In the genomic region with DNA sequence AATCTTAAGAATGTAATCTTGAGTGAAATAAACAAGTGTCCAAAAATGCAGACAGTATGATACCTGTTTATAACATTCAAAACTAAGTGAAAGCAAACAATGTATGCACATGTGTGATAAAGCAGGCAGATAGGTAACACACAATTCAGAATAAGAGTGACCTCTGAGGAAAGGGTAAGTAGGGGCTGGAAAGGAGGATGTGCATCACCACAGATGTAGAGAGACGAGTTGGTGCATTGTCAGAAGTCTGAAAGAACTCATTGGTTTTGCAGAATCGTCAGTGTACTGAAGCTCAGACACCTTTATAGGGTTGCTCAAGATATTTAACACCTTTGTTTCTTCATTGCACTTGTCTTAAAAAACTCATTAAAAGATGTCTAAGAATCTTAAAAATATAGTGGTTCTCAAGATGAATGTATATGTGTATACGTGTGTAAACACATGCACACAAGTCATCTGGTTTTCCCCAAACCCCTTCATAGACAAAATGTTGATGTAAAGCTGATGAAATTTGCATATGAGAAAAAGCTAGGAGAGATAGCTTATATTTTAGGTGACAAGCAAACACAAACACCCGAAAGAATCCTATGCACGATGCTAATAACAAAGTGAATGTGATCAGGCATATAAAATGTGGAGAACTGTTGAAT, we compare ENCODE assay signal across 20 cellular contexts.
DNase-seq lines count a peak whose midpoint lies in the region; ATAC-seq, FAIRE-seq and TF ChIP-seq lines count a peak whose summit lies in the region.
"Had no signal": no experiment of that assay in that cellular context is flagged by ENCODE, and none has a peak within 500 bp of the region (broad histone marks: within the 10 kb centered on the region; RNA-seq: fewer than 3 reads in every experiment).

No MANE protein-coding gene starts in this region.

- ATAC-seq in GM18873 (IDR thresholded peaks at IDR 0.05; ENCODE audit: low FRiP score, unreplicated experiment) (peak; percentile 40), HG02759 (IDR thresholded peaks at IDR 0.05; ENCODE audit: unreplicated experiment) (peak; percentile 41), HG02798 (IDR thresholded peaks at IDR 0.05; ENCODE audit: poor library complexity, unreplicated experiment) (no peak)

- TF ChIP-seq CTCF in OCI-LY3 (IDR thresholded peaks at IDR 0.05; ENCODE audit: low read depth, low read length): no peak
- TF ChIP-seq CTCF in smooth muscle cell (IDR thresholded peaks at IDR 0.05; ENCODE audit: borderline replicate concordance, insufficient read depth, poor library complexity, severe bottlenecking): no peak

- peaks cover 22% of the 10 kb centered on the region for H3K4me1 ChIP-seq in OCI-LY3 (ENCODE audit: low read length)
- H3K4me1 ChIP-seq in smooth muscle cell (ENCODE audit: low read depth): no peaks in the 10 kb centered on the region
- H3K4me1 ChIP-seq: Caco-2, Peyer's patch had no signal

- DNase-seq in GM12891 (ENCODE audit: insufficient read length, low spot score) (no peak), activated T-cell treated with anti-CD3 and anti-CD28 coated beads for 4 hours (no peak), smooth muscle cell (lab: John Stamatoyannopoulos, UW; ENCODE audit: unreplicated experiment) (no peak)
- no peak for DNase-seq in activated naive CD4-positive, alpha-beta T cell (lab: John Stamatoyannopoulos, UW)
- DNase-seq: Caco-2, DMS53, H7, KBM-7, NCI-H1092, NCI-H1694, NCI-H446, NCI-H748 treated with DMSO at 0.1 percent for 48 hours, Peyer's patch, Right ventricle myocardium superior, SK-N-SH had no signal

- H3K4me2 ChIP-seq in OCI-LY3 (ENCODE audit: low read length) (peak overlapping the region; percentile 41; the same call in 1 of the 2 replicates), smooth muscle cell (no peak overlapping the region)
- H3K4me2 ChIP-seq: SK-N-SH had no signal

- H3K9me3 ChIP-seq in OCI-LY3 (ENCODE audit: insufficient read depth, low read length) (no peaks in the 10 kb centered on the region), smooth muscle cell (replicated peaks; ENCODE audit: low read depth) (no peaks in the 10 kb centered on the region)
- H3K9me3 ChIP-seq: Caco-2, Peyer's patch, SK-N-SH had no signal

- FAIRE-seq in GM12891 (lab: Jason Lieb, UNC): peak; percentile 71
- FAIRE-seq: A204.1 had no signal

- H2AFZ ChIP-seq in OCI-LY3 (ENCODE audit: low read depth, low read length) (no peak overlapping the region), smooth muscle cell (ENCODE audit: low read depth) (no peak overlapping the region)

- no peaks in the 10 kb centered on the region for H3K36me3 ChIP-seq in OCI-LY3 (replicated peaks; ENCODE audit: low read depth, low read length)
- H3K36me3 ChIP-seq in smooth muscle cell (ENCODE audit: low read depth): no peaks in the 10 kb centered on the region
- H3K36me3 ChIP-seq: Peyer's patch had no signal

- H3K79me2 ChIP-seq in OCI-LY3 (ENCODE audit: low read length): no peaks in the 10 kb centered on the region
- no peaks in the 10 kb centered on the region for H3K79me2 ChIP-seq in smooth muscle cell (ENCODE audit: low read depth)

- H3F3A ChIP-seq in smooth muscle cell (ENCODE audit: low read depth): no peaks in the 10 kb centered on the region

- H3K27ac ChIP-seq in OCI-LY3 (ENCODE audit: low read length) (no peak overlapping the region), smooth muscle cell (ENCODE audit: low read depth) (no peak overlapping the region)
- H3K27ac ChIP-seq: Peyer's patch had no signal

- 95% methylated on average over 5 of the region's 5 CpGs for WGBS in smooth muscle cell (ENCODE audit: low lambda C conversion rate)

- H3K4me3 ChIP-seq in OCI-LY3 (ENCODE audit: low read length) (no peak overlapping the region), smooth muscle cell (no peak overlapping the region)
- H3K4me3 ChIP-seq: Peyer's patch had no signal

- TF ChIP-seq POLR2A in GM12891 (IDR thresholded peaks at IDR 0.05; ENCODE audit: low read depth, low read length): no peak

- H3K27me3 ChIP-seq in OCI-LY3 (ENCODE audit: low read depth, low read length): no peaks in the 10 kb centered on the region
- H3K27me3 ChIP-seq in smooth muscle cell (ENCODE audit: low read depth): no peaks in the 10 kb centered on the region
- H3K27me3 ChIP-seq: Peyer's patch had no signal

- H3K9ac ChIP-seq in OCI-LY3 (ENCODE audit: low read length): no peak overlapping the region
- H3K9ac ChIP-seq in smooth muscle cell (ENCODE audit: low read depth): no peak overlapping the region
- H3K9ac ChIP-seq: SK-N-SH had no signal

- no peaks in the 10 kb centered on the region for H4K20me1 ChIP-seq in OCI-LY3 (ENCODE audit: insufficient read depth, low read length)
- no peaks in the 10 kb centered on the region for H4K20me1 ChIP-seq in smooth muscle cell (ENCODE audit: low read depth)

TF ChIP-seq in GM12891, 5 proteins besides CTCF, POLR2A, EP300 and RAD21:
- TF ChIP-seq PAX5 (IDR thresholded peaks at IDR 0.05; ENCODE audit: insufficient read depth, low read length, severe bottlenecking): no peak
- no peak for TF ChIP-seq TAF1 (IDR thresholded peaks at IDR 0.05; ENCODE audit: low read depth, low read length)
- no peak for TF ChIP-seq POU2F2 (IDR thresholded peaks at IDR 0.05; ENCODE audit: low read depth, low read length)
- no peak for TF ChIP-seq POLR2AphosphoS5 (IDR thresholded peaks at IDR 0.05; ENCODE audit: low read depth, low read length)
- no peak for TF ChIP-seq SPI1 (IDR thresholded peaks at IDR 0.05; ENCODE audit: low read depth, low read length)
